In the genomic region with DNA sequence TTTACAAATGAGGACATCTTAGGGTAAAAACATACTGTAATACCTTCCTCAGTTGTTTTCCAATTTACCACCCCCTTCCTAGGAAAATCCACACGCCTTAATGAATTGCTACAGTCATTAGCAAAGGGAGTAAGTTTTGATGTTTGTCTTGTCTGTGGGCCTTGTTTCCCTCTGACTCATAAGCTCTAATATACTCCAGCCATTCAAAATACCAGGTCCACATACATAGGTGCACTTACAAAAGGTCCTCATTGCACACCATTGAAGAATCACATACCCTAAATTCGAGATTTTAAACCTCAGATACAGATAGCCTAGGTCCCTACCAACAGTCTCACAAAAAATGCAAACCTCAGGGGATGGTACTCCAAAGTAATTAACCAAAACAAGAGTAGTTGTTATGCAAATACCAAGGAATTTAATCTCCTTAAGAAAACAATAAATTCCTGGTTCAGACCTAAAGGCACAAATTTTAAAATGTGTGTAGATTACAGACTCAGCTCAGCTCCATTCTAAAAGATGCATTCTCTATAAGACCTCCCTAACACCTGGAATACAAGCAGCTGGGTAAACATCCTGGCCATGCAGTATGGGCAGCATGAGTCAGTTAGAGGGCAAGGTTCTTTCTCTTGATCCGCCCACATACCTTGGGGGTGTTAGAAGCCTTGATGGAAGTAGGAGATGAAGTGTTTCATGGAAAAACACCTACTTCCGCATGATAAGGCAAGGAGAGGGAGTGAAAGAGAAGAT, we compare ENCODE assay signal across 14 cellular contexts. TPM values are rescaled to one million over a fixed set of nuclear protein-coding genes. Genes with fewer than 3 reads are reported as not detected.
DNase-seq lines count a peak whose midpoint lies in the region; ATAC-seq and TF ChIP-seq lines count a peak whose summit lies in the region.
"Had no signal": no experiment of that assay in that cellular context is flagged by ENCODE, and none has a peak within 500 bp of the region (broad histone marks: within the 10 kb centered on the region; RNA-seq: fewer than 3 reads in every experiment).

No MANE protein-coding gene starts in this region.

- peak overlapping the region; percentile 36 for H3K4me2 ChIP-seq in PC-9

- H3K4me1 ChIP-seq in PC-9 (replicated peaks; ENCODE audit: insufficient read depth) (peaks cover 55% of the 10 kb centered on the region), foreskin keratinocyte (peaks cover 19% of the 10 kb centered on the region)
- H3K4me1 ChIP-seq: heart left ventricle, upper lobe of right lung had no signal

- H3K36me3 ChIP-seq in PC-9 (ENCODE audit: low read depth) = no peaks in the 10 kb centered on the region
- H3K36me3 ChIP-seq: heart left ventricle, upper lobe of right lung had no signal

- intact Hi-C loops in activated CD8-positive, alpha-beta T cell treated with anti-CD3 and anti-CD28 coated beads for 36 hours (cut with micrococcal nuclease) = no loop called here
- intact Hi-C loops in PC-9 (cut with micrococcal nuclease; ENCODE audit: unreplicated experiment) = no loop called here
- intact Hi-C loops in activated CD4-positive, alpha-beta T cell treated with anti-CD3 and anti-CD28 coated beads, Interleukin-2, amount 10 ng/mL, durations not matched to agents 24 days and 14 days (cut with micrococcal nuclease) = no loop called here

- peaks cover 3% of the 10 kb centered on the region for H3K27me3 Mint-ChIP-seq in activated CD8-positive, alpha-beta T cell treated with anti-CD3 and anti-CD28 coated beads for 36 hours
- peaks cover 4% of the 10 kb centered on the region for H3K27me3 Mint-ChIP-seq in activated CD8-positive, alpha-beta T cell treated with anti-CD3 and anti-CD28 coated beads, Interleukin-2, amount 10 ng/mL, durations not matched to agents 7 days and 5 days (ENCODE audit: low read depth)
- peaks cover 33% of the 10 kb centered on the region for H3K27me3 Mint-ChIP-seq in activated CD4-positive, alpha-beta T cell treated with anti-CD3 and anti-CD28 coated beads, Interleukin-2, amount 10 ng/mL, durations not matched to agents 24 days and 14 days

- TF ChIP-seq CTCF in activated CD8-positive, alpha-beta T cell treated with anti-CD3 and anti-CD28 coated beads for 36 hours (IDR thresholded peaks at IDR 0.05) = no peak
- no peak for TF ChIP-seq CTCF in PC-9 (conservative IDR thresholded peaks at IDR 0.05)
- no peak for TF ChIP-seq CTCF in foreskin keratinocyte (conservative IDR thresholded peaks at IDR 0.05)

- H3K79me2 ChIP-seq in PC-9 (ENCODE audit: low read depth) = no peaks in the 10 kb centered on the region

- H3K27me3 ChIP-seq in PC-9 (ENCODE audit: insufficient read depth, low read depth) (no peaks in the 10 kb centered on the region), foreskin keratinocyte (no peaks in the 10 kb centered on the region)
- H3K27me3 ChIP-seq: upper lobe of right lung had no signal

- H3K9me2 ChIP-seq in PC-9 (ENCODE audit: insufficient read depth) = no peaks in the 10 kb centered on the region

- H2AFZ ChIP-seq in PC-9 = no peak overlapping the region

- no peak overlapping the region for H3K4me3 Mint-ChIP-seq in activated CD8-positive, alpha-beta T cell treated with anti-CD3 and anti-CD28 coated beads for 36 hours
- no peak overlapping the region for H3K4me3 Mint-ChIP-seq in activated CD8-positive, alpha-beta T cell treated with anti-CD3 and anti-CD28 coated beads, Interleukin-2, amount 10 ng/mL, durations not matched to agents 7 days and 5 days
- H3K4me3 Mint-ChIP-seq in activated CD4-positive, alpha-beta T cell treated with anti-CD3 and anti-CD28 coated beads, Interleukin-2, amount 10 ng/mL, durations not matched to agents 24 days and 14 days = no peak overlapping the region
- H3K4me3 Mint-ChIP-seq: nephron progenitor cell had no signal

- no peak overlapping the region for H3K27ac Mint-ChIP-seq in activated CD8-positive, alpha-beta T cell treated with anti-CD3 and anti-CD28 coated beads for 36 hours
- no peak overlapping the region for H3K27ac Mint-ChIP-seq in activated CD8-positive, alpha-beta T cell treated with anti-CD3 and anti-CD28 coated beads, Interleukin-2, amount 10 ng/mL, durations not matched to agents 7 days and 5 days
- H3K27ac Mint-ChIP-seq in activated CD4-positive, alpha-beta T cell treated with anti-CD3 and anti-CD28 coated beads, Interleukin-2, amount 10 ng/mL, durations not matched to agents 24 days and 14 days = no peak overlapping the region
- H3K27ac Mint-ChIP-seq: nephron progenitor cell had no signal

- no peaks in the 10 kb centered on the region for H4K20me1 ChIP-seq in PC-9 (ENCODE audit: insufficient read depth)

- H3F3A ChIP-seq in PC-9 (ENCODE audit: insufficient read depth, low read depth) = peaks cover 19% of the 10 kb centered on the region

- H3K4me3 ChIP-seq in PC-9 = peak overlapping the region; percentile 3; the same call in 1 of the 2 replicates
- H3K4me3 ChIP-seq: heart left ventricle, upper lobe of right lung had no signal

- peak; percentile 34 for DNase-seq in activated CD8-positive, alpha-beta T cell treated with anti-CD3 and anti-CD28 coated beads for 36 hours
- no peak for DNase-seq in activated CD8-positive, alpha-beta T cell treated with anti-CD3 and anti-CD28 coated beads, Interleukin-2, amount 10 ng/mL, durations not matched to agents 7 days and 5 days
- DNase-seq in PC-9 (peak; percentile 55 to 89), foreskin keratinocyte (peak; percentile 87 to 94), medulla oblongata (ENCODE audit: extremely low spot score) (no peak), SK-N-DZ (ENCODE audit: low spot score) (no peak)
- DNase-seq in stimulated activated CD4-positive, alpha-beta T cell treated with anti-CD3 and anti-CD28 coated beads, Interleukin-15, amount 100 ng/mL, for 24 hours = no peak
- DNase-seq in activated CD4-positive, alpha-beta T cell treated with anti-CD3 and anti-CD28 coated beads, Interleukin-2, amount 10 ng/mL, durations not matched to agents 24 days and 14 days = no peak
- DNase-seq: activated CD8-positive, alpha-beta memory T cell treated with anti-CD3 and anti-CD28 coated beads, Interleukin-2, amount 50 U/mL, for 4 hours; central memory CD4-positive, alpha-beta T cell; heart left ventricle; MV-4-11; nephron progenitor cell; upper lobe of right lung had no signal

- H3K4me1 Mint-ChIP-seq in activated CD8-positive, alpha-beta T cell treated with anti-CD3 and anti-CD28 coated beads for 36 hours (ENCODE audit: low read depth) = peaks cover 29% of the 10 kb centered on the region
- H3K4me1 Mint-ChIP-seq in activated CD8-positive, alpha-beta T cell treated with anti-CD3 and anti-CD28 coated beads, Interleukin-2, amount 10 ng/mL, durations not matched to agents 7 days and 5 days (ENCODE audit: low read depth) = no peaks in the 10 kb centered on the region
- peaks cover 15% of the 10 kb centered on the region for H3K4me1 Mint-ChIP-seq in activated CD4-positive, alpha-beta T cell treated with anti-CD3 and anti-CD28 coated beads, Interleukin-2, amount 10 ng/mL, durations not matched to agents 24 days and 14 days

- CTCF ChIA-PET in activated CD8-positive, alpha-beta T cell treated with anti-CD3 and anti-CD28 coated beads for 36 hours (lab: Charles Lee) = no interaction called here
- CTCF ChIA-PET in activated CD8-positive, alpha-beta T cell treated with anti-CD3 and anti-CD28 coated beads, Interleukin-2, amount 10 ng/mL, durations not matched to agents 7 days and 5 days (lab: Charles Lee) = no interaction called here
- CTCF ChIA-PET in PC-9 (lab: Charles Lee) = no interaction called here

- POLR2A ChIA-PET in activated CD8-positive, alpha-beta T cell treated with anti-CD3 and anti-CD28 coated beads for 36 hours (lab: Charles Lee) = no interaction called here
- POLR2A ChIA-PET in activated CD8-positive, alpha-beta T cell treated with anti-CD3 and anti-CD28 coated beads, Interleukin-2, amount 10 ng/mL, durations not matched to agents 7 days and 5 days (lab: Charles Lee) = no interaction called here
- POLR2A ChIA-PET in PC-9 (lab: Charles Lee; ENCODE audit: unreplicated experiment) = interaction anchor here (0.7 kb wide), 1 partner anchor 229 kb away, joined by 6 read pairs; no protein-coding TSS in a partner anchor

- no peaks in the 10 kb centered on the region for H3K9me3 Mint-ChIP-seq in activated CD8-positive, alpha-beta T cell treated with anti-CD3 and anti-CD28 coated beads for 36 hours
- no peaks in the 10 kb centered on the region for H3K9me3 Mint-ChIP-seq in activated CD8-positive, alpha-beta T cell treated with anti-CD3 and anti-CD28 coated beads, Interleukin-2, amount 10 ng/mL, durations not matched to agents 7 days and 5 days (ENCODE audit: insufficient read depth)
- no peaks in the 10 kb centered on the region for H3K9me3 Mint-ChIP-seq in activated CD4-positive, alpha-beta T cell treated with anti-CD3 and anti-CD28 coated beads, Interleukin-2, amount 10 ng/mL, durations not matched to agents 24 days and 14 days
- H3K9me3 Mint-ChIP-seq: nephron progenitor cell had no signal

- H3K27ac ChIP-seq in PC-9 = peak overlapping the region; percentile 41
- H3K27ac ChIP-seq in foreskin keratinocyte = no peak overlapping the region
- H3K27ac ChIP-seq: heart left ventricle, upper lobe of right lung had no signal

- no TSS peak for BruUV-seq in PC-9 (replicated peaks; lab: Mats Ljungman, UMichigan)

- H3K36me3 Mint-ChIP-seq in activated CD8-positive, alpha-beta T cell treated with anti-CD3 and anti-CD28 coated beads for 36 hours (ENCODE audit: low read depth) = no peaks in the 10 kb centered on the region
- no peaks in the 10 kb centered on the region for H3K36me3 Mint-ChIP-seq in activated CD8-positive, alpha-beta T cell treated with anti-CD3 and anti-CD28 coated beads, Interleukin-2, amount 10 ng/mL, durations not matched to agents 7 days and 5 days (ENCODE audit: low read depth)
- no peaks in the 10 kb centered on the region for H3K36me3 Mint-ChIP-seq in activated CD4-positive, alpha-beta T cell treated with anti-CD3 and anti-CD28 coated beads, Interleukin-2, amount 10 ng/mL, durations not matched to agents 24 days and 14 days (ENCODE audit: low read depth)

- no peak for ATAC-seq in activated CD8-positive, alpha-beta T cell treated with anti-CD3 and anti-CD28 coated beads for 36 hours
- ATAC-seq in activated CD8-positive, alpha-beta T cell treated with anti-CD3 and anti-CD28 coated beads, Interleukin-2, amount 10 ng/mL, durations not matched to agents 7 days and 5 days = no peak
- ATAC-seq in foreskin keratinocyte = peak; percentile 86
- ATAC-seq: heart left ventricle, upper lobe of right lung had no signal

- no peaks in the 10 kb centered on the region for H3K9me3 ChIP-seq in PC-9 (ENCODE audit: insufficient read depth, low read depth)
- H3K9me3 ChIP-seq: heart left ventricle, upper lobe of right lung had no signal

RNA-seq across cellular contexts. Expression of a gene that starts 3.0 kb away (rescaled TPM):
- total RNA-seq in activated CD8-positive, alpha-beta T cell treated with anti-CD3 and anti-CD28 coated beads for 36 hours = not detected
- total RNA-seq in activated CD8-positive, alpha-beta T cell treated with anti-CD3 and anti-CD28 coated beads, Interleukin-2, amount 10 ng/mL, durations not matched to agents 7 days and 5 days = not detected
- not detected in 2 replicates for total RNA-seq in PC-9 (2021)
- total RNA-seq in foreskin keratinocyte = not detected in 2 replicates
- not detected in 2 replicates for polyA plus RNA-seq in foreskin keratinocyte
- not detected in 2 replicates for total RNA-seq in activated CD4-positive, alpha-beta T cell treated with anti-CD3 and anti-CD28 coated beads, Interleukin-2, amount 10 ng/mL, durations not matched to agents 24 days and 14 days
- not detected in 2 replicates for polyA plus RNA-seq in SK-N-DZ (2014; cell fraction: cytosol; rRNA removed)
- not detected in 2 replicates for polyA plus RNA-seq in SK-N-DZ (2014; cell fraction: nucleus; rRNA removed)
- total RNA-seq: heart left ventricle, upper lobe of right lung had no signal
- polyA plus RNA-seq: heart left ventricle had no signal

RNA-seq across cellular contexts. Expression of a gene that starts 38.8 kb away (rescaled TPM):
- total RNA-seq in activated CD8-positive, alpha-beta T cell treated with anti-CD3 and anti-CD28 coated beads for 36 hours = not detected
- total RNA-seq in activated CD8-positive, alpha-beta T cell treated with anti-CD3 and anti-CD28 coated beads, Interleukin-2, amount 10 ng/mL, durations not matched to agents 7 days and 5 days = not detected
- total RNA-seq in PC-9 (2021) (not detected in 2 replicates), foreskin keratinocyte (not detected in 2 replicates)
- not detected in 2 replicates for polyA plus RNA-seq in foreskin keratinocyte
- not detected in 2 replicates for total RNA-seq in activated CD4-positive, alpha-beta T cell treated with anti-CD3 and anti-CD28 coated beads, Interleukin-2, amount 10 ng/mL, durations not matched to agents 24 days and 14 days
- not detected in 2 replicates for polyA plus RNA-seq in SK-N-DZ (2014; cell fraction: cytosol; rRNA removed)
- polyA plus RNA-seq in SK-N-DZ (2014; cell fraction: nucleus; rRNA removed) = not detected in 2 replicates
- total RNA-seq: heart left ventricle, upper lobe of right lung had no signal

RNA-seq across cellular contexts. Expression of a gene that starts 56.8 kb away (rescaled TPM):
- not detected for total RNA-seq in activated CD8-positive, alpha-beta T cell treated with anti-CD3 and anti-CD28 coated beads for 36 hours
- total RNA-seq in activated CD8-positive, alpha-beta T cell treated with anti-CD3 and anti-CD28 coated beads, Interleukin-2, amount 10 ng/mL, durations not matched to agents 7 days and 5 days = not detected
- total RNA-seq in PC-9 (2021) (not detected in 2 replicates), foreskin keratinocyte (not detected in 2 replicates)
- not detected in 2 replicates for polyA plus RNA-seq in foreskin keratinocyte
- not detected in 2 replicates for total RNA-seq in activated CD4-positive, alpha-beta T cell treated with anti-CD3 and anti-CD28 coated beads, Interleukin-2, amount 10 ng/mL, durations not matched to agents 24 days and 14 days
- not detected in 2 replicates for polyA plus RNA-seq in SK-N-DZ (2014; cell fraction: cytosol; rRNA removed)
- polyA plus RNA-seq in SK-N-DZ (2014; cell fraction: nucleus; rRNA removed) = not detected in 2 replicates
- polyA plus RNA-seq: heart left ventricle had no signal

Comparison
In these comparisons a context has a peak if more than half of its experiments do, and no peak if none do; other contexts are left out.
1. DNase-seq: peak in activated CD8-positive, alpha-beta T cell treated with anti-CD3 and anti-CD28 coated beads for 36 hours (single experiment), PC-9 (2 of 2) and foreskin keratinocyte (2 of 2); none in activated CD8-positive, alpha-beta T cell treated with anti-CD3 and anti-CD28 coated beads, Interleukin-2, amount 10 ng/mL, durations not matched to agents 7 days and 5 days (single experiment), medulla oblongata (single experiment), stimulated activated CD4-positive, alpha-beta T cell treated with anti-CD3 and anti-CD28 coated beads, Interleukin-15, amount 100 ng/mL, for 24 hours (single experiment), activated CD4-positive, alpha-beta T cell treated with anti-CD3 and anti-CD28 coated beads, Interleukin-2, amount 10 ng/mL, durations not matched to agents 24 days and 14 days (single experiment) and SK-N-DZ (single experiment).